Comparison of ENCODE assay signal across 23 cellular contexts in the genomic region with DNA sequence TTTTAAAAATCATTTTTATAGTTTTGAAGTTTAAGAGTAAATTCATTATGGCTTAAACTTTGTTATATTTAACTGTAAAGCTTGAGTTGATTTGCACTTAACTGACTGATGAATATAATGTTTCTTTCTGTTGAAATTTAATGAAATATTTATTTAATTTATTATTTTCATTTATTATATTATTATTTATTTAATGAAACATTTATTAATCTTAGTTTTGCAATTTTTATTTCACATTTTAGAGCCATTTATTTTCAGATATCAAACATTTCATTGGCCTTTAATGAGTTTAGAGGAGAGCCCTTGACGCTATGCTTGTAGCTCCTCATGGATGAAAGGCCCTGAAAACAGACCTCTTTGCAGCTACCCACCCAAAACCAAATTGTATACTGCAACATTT.
"Had no signal": no experiment of that assay in that cellular context is flagged by ENCODE, and none has a peak within 500 bp of the region (broad histone marks: within the 10 kb centered on the region; RNA-seq: fewer than 3 reads in every experiment).

No MANE protein-coding gene starts in this region.

- H3K27me3 ChIP-seq: MG63, SJSA1 had no signal

- H3K9me3 ChIP-seq: MG63, SJSA1 had no signal

- H3K4me3 ChIP-seq: MG63, SJSA1, SK-N-MC had no signal

- FAIRE-seq: HepG2, RCC 7860 had no signal

- H3K36me3 ChIP-seq: MG63, SJSA1 had no signal

- H3K27ac ChIP-seq: SJSA1, SK-N-MC had no signal

- DNase-seq: IMR-90, Karpas-422, KG1, MG63, NCI-H1092, NCI-H1105 treated with DMSO at 0.1 percent for 48 hours, NCI-H1417 treated with DMSO at 0.1 percent for 48 hours, NCI-H146, NCI-H1694 treated with DMSO at 0.1 percent for 48 hours, NCI-H1930, NCI-H2081, NCI-H2107, NCI-H2227 treated with DMSO at 0.1 percent for 48 hours, NCI-H524, NCI-H526 treated with DMSO at 0.1 percent for 48 hours, NCI-H748 treated with DMSO at 0.1 percent for 48 hours, Right ventricle myocardium superior, RPMI8226, SIG-M5 had no signal

- ATAC-seq: HepG2 had no signal
